In the genomic region with DNA sequence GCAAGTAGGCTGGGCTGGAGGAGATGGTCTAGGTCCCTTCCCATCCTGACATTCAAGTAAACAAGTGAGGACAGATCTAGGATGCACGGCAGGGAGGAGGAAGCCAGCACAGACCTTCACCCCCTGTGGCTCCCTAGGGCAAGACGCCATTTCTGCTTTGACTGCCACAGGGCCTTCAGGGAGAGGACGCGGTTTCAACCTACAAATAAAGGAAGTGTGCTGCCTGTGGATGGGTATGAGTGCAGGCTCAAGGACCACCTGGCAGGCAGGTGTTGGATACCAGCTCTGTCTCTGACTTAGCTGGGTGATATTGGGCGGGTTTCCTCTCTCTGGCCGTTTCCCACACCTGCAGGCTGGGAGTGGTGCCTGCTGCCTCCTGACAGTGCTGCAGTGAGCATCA, we compare ENCODE assay signal across 1 cellular context.
TF ChIP-seq lines count a peak whose summit lies in the region.

No MANE protein-coding gene starts in this region.

TF ChIP-seq in HepG2, 621 proteins besides CTCF, POLR2A, EP300 and RAD21 (continued from another document):
- TF ChIP-seq, protein P1, sequence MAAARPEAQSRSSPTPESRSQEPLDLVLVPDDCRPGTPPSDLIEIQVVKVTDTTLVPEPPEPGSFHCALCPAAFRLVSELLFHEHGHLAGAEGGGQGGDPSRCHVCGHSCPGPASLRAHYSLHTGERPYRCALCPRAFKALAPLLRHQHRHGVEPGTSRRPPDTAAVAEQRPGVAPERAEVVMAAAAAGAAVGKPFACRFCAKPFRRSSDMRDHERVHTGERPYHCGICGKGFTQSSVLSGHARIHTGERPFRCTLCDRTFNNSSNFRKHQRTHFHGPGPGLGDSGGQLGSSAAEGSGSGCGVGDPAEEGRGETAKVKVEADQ (CRISPR knock-in tag; IDR thresholded peaks at IDR 0.05; ENCODE audit: borderline replicate concordance) = no peak
- TF ChIP-seq ZNF562 (CRISPR knock-in tag; IDR thresholded peaks at IDR 0.05; ENCODE audit: borderline replicate concordance) (no peak), RBM22 (optimal IDR thresholded peaks at IDR 0.05; ENCODE audit: low read length) (peak; percentile 6), MXI1 (IDR thresholded peaks at IDR 0.05; ENCODE audit: borderline replicate concordance, low read depth, low read length) (no peak)
